In genomic region chr22:36204641-36205032, GRCh38 we compare ENCODE assay signal across 24 cellular contexts. TPM values are rescaled to one million over a fixed set of nuclear protein-coding genes. Genes with fewer than 3 reads are reported as not detected.
DNase-seq lines count a peak whose midpoint lies in the region; ATAC-seq and TF ChIP-seq lines count a peak whose summit lies in the region.
"Had no signal": no experiment of that assay in that cellular context is flagged by ENCODE, and none has a peak within 500 bp of the region (broad histone marks: within the 10 kb centered on the region; RNA-seq: fewer than 3 reads in every experiment).

No MANE protein-coding gene starts in this region.

- H3K56ac ChIP-seq in mesendoderm (ENCODE audit: low read length) = peak overlapping the region; percentile 34

- H3K4me1 ChIP-seq in mesendoderm (ENCODE audit: control insufficient read depth, low read depth, low read length) = no peaks in the 10 kb centered on the region
- peaks cover 0 to 12% (median 6%) of the 10 kb centered on the region in 4 donors for H3K4me1 ChIP-seq in transverse colon
- H3K4me1 ChIP-seq in GM23248 (ENCODE audit: insufficient read depth) = 0 out of 2 replicates have a peak, but pooled peaks cover 4% of the 10 kb centered on the region

- H3K79me2 ChIP-seq in mesendoderm (ENCODE audit: control insufficient read depth, insufficient read depth, low read length) (no peaks in the 10 kb centered on the region), GM23248 (ENCODE audit: insufficient read depth) (no peaks in the 10 kb centered on the region)

- H4K8ac ChIP-seq in mesendoderm (ENCODE audit: low read depth, low read length) = no peak overlapping the region

- no peaks in the 10 kb centered on the region for H3K9me2 ChIP-seq in GM23248 (ENCODE audit: insufficient read depth)

- DNase-seq in activated naive CD4-positive, alpha-beta T cell treated with Interleukin-2 at 50 U/mL for 16 hours = no peak
- DNase-seq in activated naive CD8-positive, alpha-beta T cell treated with anti-CD3 and anti-CD28 coated beads, Interleukin-2, amount 10 ng/mL, durations not matched to agents 7 days and 5 days = no peak
- DNase-seq in mesendoderm = no peak
- peak; percentile 53 for DNase-seq in transverse colon
- DNase-seq in GM23248 = no peak
- DNase-seq: activated CD4-positive, alpha-beta memory T cell treated with anti-CD3 and anti-CD28 coated beads, Interleukin-2, amount 10 ng/mL, durations not matched to agents 7 days and 5 days; activated T-cell treated with anti-CD3 and anti-CD28 coated beads, Interleukin-2, amount 50 U/mL, for 72 hours; DMS53; effector CD4-positive, alpha-beta T cell; esophagus squamous epithelium; HCEC 1CT; naive thymus-derived CD4-positive, alpha-beta T cell; NCI-H774; stimulated activated CD4-positive, alpha-beta T cell treated with anti-CD3 and anti-CD28 coated beads, Interleukin-2, amount 100 ng/mL, for 48 hours; substantia nigra; SW 1271 had no signal

- no peaks in the 10 kb centered on the region for H3K9me3 ChIP-seq in transverse colon
- H3K9me3 ChIP-seq in GM23248 (ENCODE audit: low read depth) = no peaks in the 10 kb centered on the region
- H3K9me3 ChIP-seq: esophagus squamous epithelium had no signal

- no peaks in the 10 kb centered on the region for H4K20me1 ChIP-seq in GM23248 (ENCODE audit: insufficient read depth)

- no peaks in the 10 kb centered on the region for H3K27me3 ChIP-seq in mesendoderm (ENCODE audit: insufficient read depth, low read length, poor library complexity)
- H3K27me3 ChIP-seq in transverse colon = no peaks in the 10 kb centered on the region
- no peaks in the 10 kb centered on the region for H3K27me3 ChIP-seq in GM23248 (replicated peaks; ENCODE audit: insufficient read depth)
- H3K27me3 ChIP-seq: cardiac muscle cell, esophagus squamous epithelium had no signal

- no peak overlapping the region for H3K18ac ChIP-seq in mesendoderm (ENCODE audit: low read length)

- WGBS in mesendoderm (ENCODE audit: extremely low coverage, insufficient coverage, low lambda C conversion rate) = no CpG with 5 or more reads among the region's 7 CpGs
- WGBS in transverse colon (ENCODE audit: low coverage in 1 of 2), 2 donors = 45% methylated on average over 7 of the region's 7 CpGs; no CpG with 5 or more reads in 1 of the 2 donors
- 51 to 60% methylated on average over 7 of the region's 7 CpGs for WGBS in GM23248 (ENCODE audit: low coverage in 1 of 2, low lambda C conversion rate in 2 of 2, missing lambda C conversion rate in 2 of 2), 2 experiments

- ATAC-seq in activated naive CD8-positive, alpha-beta T cell treated with anti-CD3 and anti-CD28 coated beads, Interleukin-2, amount 10 ng/mL, durations not matched to agents 7 days and 5 days (ENCODE audit: low read depth) = no peak
- ATAC-seq in GM19452 (IDR thresholded peaks at IDR 0.05; ENCODE audit: unreplicated experiment) (no peak), HG02852 (IDR thresholded peaks at IDR 0.05; ENCODE audit: unreplicated experiment) (no peak)
- ATAC-seq: activated T-cell treated with anti-CD3 and anti-CD28 coated beads, Interleukin-2, amount 50 U/mL, for 72 hours; naive thymus-derived CD4-positive, alpha-beta T cell; Right ventricle myocardium inferior had no signal

- H3K79me1 ChIP-seq in mesendoderm (ENCODE audit: low read length) = no peaks in the 10 kb centered on the region

- peaks cover 2% of the 10 kb centered on the region for H3K27me3 Mint-ChIP-seq in activated naive CD4-positive, alpha-beta T cell treated with anti-CD3 and anti-CD28 coated beads, Interleukin-2, amount 50 U/mL, for 24 hours
- no peaks in the 10 kb centered on the region for H3K27me3 Mint-ChIP-seq in activated naive CD8-positive, alpha-beta T cell treated with anti-CD3 and anti-CD28 coated beads, Interleukin-2, amount 10 ng/mL, durations not matched to agents 7 days and 5 days

- no peak overlapping the region for H2AK5ac ChIP-seq in mesendoderm (ENCODE audit: low read length)

- peaks cover 5% of the 10 kb centered on the region for H3K36me3 Mint-ChIP-seq in activated naive CD4-positive, alpha-beta T cell treated with anti-CD3 and anti-CD28 coated beads, Interleukin-2, amount 50 U/mL, for 24 hours
- peaks cover 3% of the 10 kb centered on the region for H3K36me3 Mint-ChIP-seq in activated naive CD8-positive, alpha-beta T cell treated with anti-CD3 and anti-CD28 coated beads, Interleukin-2, amount 10 ng/mL, durations not matched to agents 7 days and 5 days

- H3K27ac ChIP-seq in mesendoderm (ENCODE audit: low read depth, low read length) (no peak overlapping the region), transverse colon (no peak overlapping the region), GM23248 (no peak overlapping the region)
- H3K27ac ChIP-seq: cardiac muscle cell had no signal

- no peaks in the 10 kb centered on the region for H3F3A ChIP-seq in GM23248 (ENCODE audit: insufficient read depth)

- H3K27ac Mint-ChIP-seq in activated naive CD4-positive, alpha-beta T cell treated with anti-CD3 and anti-CD28 coated beads, Interleukin-2, amount 50 U/mL, for 24 hours = no peak overlapping the region
- peak overlapping the region; percentile 46 for H3K27ac Mint-ChIP-seq in activated naive CD8-positive, alpha-beta T cell treated with anti-CD3 and anti-CD28 coated beads, Interleukin-2, amount 10 ng/mL, durations not matched to agents 7 days and 5 days
- H3K27ac Mint-ChIP-seq: activated CD4-positive, alpha-beta memory T cell treated with anti-CD3 and anti-CD28 coated beads, Interleukin-2, amount 10 ng/mL, durations not matched to agents 7 days and 5 days; activated T-cell treated with anti-CD3 and anti-CD28 coated beads, Interleukin-2, amount 50 U/mL, for 72 hours; naive thymus-derived CD4-positive, alpha-beta T cell had no signal

- H3K23ac ChIP-seq in mesendoderm (ENCODE audit: low read length) = no peak overlapping the region

- no peak overlapping the region for H2BK5ac ChIP-seq in mesendoderm (ENCODE audit: low read length)

- peaks cover 9% of the 10 kb centered on the region for H3K9me3 Mint-ChIP-seq in activated naive CD4-positive, alpha-beta T cell treated with anti-CD3 and anti-CD28 coated beads, Interleukin-2, amount 50 U/mL, for 24 hours
- H3K9me3 Mint-ChIP-seq in activated naive CD8-positive, alpha-beta T cell treated with anti-CD3 and anti-CD28 coated beads, Interleukin-2, amount 10 ng/mL, durations not matched to agents 7 days and 5 days = peaks cover 7% of the 10 kb centered on the region

- H3K9ac ChIP-seq in mesendoderm (ENCODE audit: low read length) (no peak overlapping the region), GM23248 (no peak overlapping the region)

- H3K36me3 ChIP-seq in mesendoderm (ENCODE audit: control insufficient read depth, insufficient read depth, low read length) = no peaks in the 10 kb centered on the region
- no peaks in the 10 kb centered on the region for H3K36me3 ChIP-seq in transverse colon
- H3K36me3 ChIP-seq in GM23248 (ENCODE audit: low read depth) = no peaks in the 10 kb centered on the region
- H3K36me3 ChIP-seq: cardiac muscle cell, esophagus squamous epithelium had no signal

- TF ChIP-seq CTCF in transverse colon (IDR thresholded peaks at IDR 0.05) = no peak

- H3K4me2 ChIP-seq in mesendoderm (ENCODE audit: low read length) (no peak overlapping the region), GM23248 (ENCODE audit: unreplicated experiment) (no peak overlapping the region)

- H4K5ac ChIP-seq in mesendoderm (ENCODE audit: low read length) = no peak overlapping the region

- intact Hi-C loops in transverse colon (cut with DNase I; ENCODE audit: low total_unique reads) = loop anchor here (5.0 kb wide), 1 partner anchor 238 kb away; no protein-coding TSS in a partner anchor

- no peak overlapping the region for H2BK15ac ChIP-seq in mesendoderm (replicated peaks; ENCODE audit: low read depth)

- no peak for TF ChIP-seq EP300 in transverse colon (IDR thresholded peaks at IDR 0.05; ENCODE audit: low read depth)

- in situ Hi-C loops in transverse colon (cut with MboI; ENCODE audit: low pct_ligation_motif_present in 1 of 4, low pct_unique_long_range_greater_than_20kb in 1 of 4, low sequenced_read_pairs in 3 of 4) (no loop called here), GM23248 (cut with MboI) (no loop called here)

- peak overlapping the region; percentile 37 for H3K4me3 Mint-ChIP-seq in activated naive CD4-positive, alpha-beta T cell treated with anti-CD3 and anti-CD28 coated beads, Interleukin-2, amount 50 U/mL, for 24 hours
- H3K4me3 Mint-ChIP-seq in activated naive CD8-positive, alpha-beta T cell treated with anti-CD3 and anti-CD28 coated beads, Interleukin-2, amount 10 ng/mL, durations not matched to agents 7 days and 5 days = peak overlapping the region; percentile 79
- H3K4me3 Mint-ChIP-seq: activated CD4-positive, alpha-beta memory T cell treated with anti-CD3 and anti-CD28 coated beads, Interleukin-2, amount 10 ng/mL, durations not matched to agents 7 days and 5 days; activated T-cell treated with anti-CD3 and anti-CD28 coated beads, Interleukin-2, amount 50 U/mL, for 72 hours had no signal

- H3K4me1 Mint-ChIP-seq in activated naive CD4-positive, alpha-beta T cell treated with anti-CD3 and anti-CD28 coated beads, Interleukin-2, amount 50 U/mL, for 24 hours = peaks cover 3% of the 10 kb centered on the region
- H3K4me1 Mint-ChIP-seq in activated naive CD8-positive, alpha-beta T cell treated with anti-CD3 and anti-CD28 coated beads, Interleukin-2, amount 10 ng/mL, durations not matched to agents 7 days and 5 days = peaks cover 39% of the 10 kb centered on the region

- H2BK120ac ChIP-seq in mesendoderm (ENCODE audit: low read depth, low read length) = no peak overlapping the region

- no peak overlapping the region for H2AFZ ChIP-seq in GM23248

- no peak overlapping the region for H3K4ac ChIP-seq in mesendoderm (ENCODE audit: low read depth, low read length)

- POLR2A ChIA-PET in activated naive CD8-positive, alpha-beta T cell treated with anti-CD3 and anti-CD28 coated beads, Interleukin-2, amount 10 ng/mL, durations not matched to agents 7 days and 5 days (lab: Charles Lee) = no interaction called here

- no peak overlapping the region for H3K4me3 ChIP-seq in mesendoderm (ENCODE audit: low read length)
- no peak overlapping the region for H3K4me3 ChIP-seq in transverse colon
- H3K4me3 ChIP-seq in GM23248 = no peak overlapping the region
- H3K4me3 ChIP-seq: cardiac muscle cell, lung, skin epidermis had no signal

- no peak for TF ChIP-seq POLR2A in transverse colon (IDR thresholded peaks at IDR 0.05)

RNA-seq across cellular contexts. Expression of gene APOL4, which starts 3.0 kb away (rescaled TPM):
- 1 to 10 TPM; 5.7 to 6.5 TPM for total RNA-seq in activated naive CD8-positive, alpha-beta T cell treated with anti-CD3 and anti-CD28 coated beads, Interleukin-2, amount 10 ng/mL, durations not matched to agents 7 days and 5 days
- polyA plus RNA-seq in mesendoderm (2013, experiment 1 of 2) = 0.01 TPM
- 0.01 TPM for polyA plus RNA-seq in mesendoderm (2013, experiment 2 of 2)
- 1 to 10 TPM in 2 of 4 donors, under 1 TPM in 1, not detected in 1; 0.16 to 9.0 (median 1.8) TPM for total RNA-seq in transverse colon
- total RNA-seq in GM23248 (2014; rRNA removed; shearing (Covaris generic)) = not detected in 2 replicates
- 0.06 TPM in 1 of 2 replicates, not detected in the other for polyA plus RNA-seq in GM23248 (2016; fragmentation: Nextera tagmentation; extraction: Ambion mirVana)
- total RNA-seq: OCI-LY7 had no signal
- polyA plus RNA-seq: cardiac muscle cell; naive thymus-derived CD4-positive, alpha-beta T cell had no signal

RNA-seq across cellular contexts. Expression of gene APOL2, which starts 34.7 kb away (rescaled TPM):
- total RNA-seq in activated naive CD8-positive, alpha-beta T cell treated with anti-CD3 and anti-CD28 coated beads, Interleukin-2, amount 10 ng/mL, durations not matched to agents 7 days and 5 days = 10 to 100 TPM; 77.8 to 85.0 TPM
- polyA plus RNA-seq in mesendoderm (2013, experiment 1 of 2) = 3.8 TPM
- polyA plus RNA-seq in mesendoderm (2013, experiment 2 of 2) = 4.1 TPM
- total RNA-seq in transverse colon = 100 to 1,000 TPM in 1 of 4 donors, 10 to 100 TPM in 2, 1 to 10 TPM in 1; 3.8 to 142 (median 47.8) TPM
- 37.7 and 43.8 TPM in 2 replicates for total RNA-seq in GM23248 (2014; rRNA removed; shearing (Covaris generic))
- 28.4 and 31.6 TPM in 2 replicates for polyA plus RNA-seq in GM23248 (2016; fragmentation: Nextera tagmentation; extraction: Ambion mirVana)

RNA-seq across cellular contexts. Expression of gene APOL3, which starts 44.1 kb away (rescaled TPM):
- 100 to 1,000 TPM; 146 to 159 TPM for total RNA-seq in activated naive CD8-positive, alpha-beta T cell treated with anti-CD3 and anti-CD28 coated beads, Interleukin-2, amount 10 ng/mL, durations not matched to agents 7 days and 5 days
- polyA plus RNA-seq in mesendoderm (2013, experiment 1 of 2) = 0.74 TPM
- polyA plus RNA-seq in mesendoderm (2013, experiment 2 of 2) = 0.66 TPM
- total RNA-seq in transverse colon = 10 to 100 TPM in 3 of 4 donors, 1 to 10 TPM in 1; 8.7 to 53.9 (median 19.4) TPM
- total RNA-seq in GM23248 (2014; rRNA removed; shearing (Covaris generic)) = 5.5 and 6.2 TPM in 2 replicates
- 3.4 and 4.0 TPM in 2 replicates for polyA plus RNA-seq in GM23248 (2016; fragmentation: Nextera tagmentation; extraction: Ambion mirVana)
- total RNA-seq: cardiac muscle cell had no signal
- polyA plus RNA-seq: cardiac muscle cell had no signal

RNA-seq across cellular contexts. Expression of gene APOL1, which starts 48.3 kb away (rescaled TPM):
- total RNA-seq in activated naive CD8-positive, alpha-beta T cell treated with anti-CD3 and anti-CD28 coated beads, Interleukin-2, amount 10 ng/mL, durations not matched to agents 7 days and 5 days = 10 to 100 TPM; 38.4 to 40.9 TPM
- not detected for polyA plus RNA-seq in mesendoderm (2013, experiment 1 of 2)
- not detected for polyA plus RNA-seq in mesendoderm (2013, experiment 2 of 2)
- 10 to 100 TPM in 3 of 4 donors, 1 to 10 TPM in 1; 2.2 to 19.5 (median 14.7) TPM for total RNA-seq in transverse colon
- 8.3 and 8.6 TPM in 2 replicates for total RNA-seq in GM23248 (2014; rRNA removed; shearing (Covaris generic))
- polyA plus RNA-seq in GM23248 (2016; fragmentation: Nextera tagmentation; extraction: Ambion mirVana) = 12.8 and 14.2 TPM in 2 replicates
- total RNA-seq: cardiac muscle cell had no signal
